In genomic region chr1:119143716-119144115, GRCh38 we compare ENCODE assay signal across 26 cellular contexts.
"Had no signal": no experiment of that assay in that cellular context is flagged by ENCODE, and none has a peak within 500 bp of the region (broad histone marks: within the 10 kb centered on the region; RNA-seq: fewer than 3 reads in every experiment).

No MANE protein-coding gene starts in this region.

- H3K4me3 ChIP-seq: dorsolateral prefrontal cortex, gastroesophageal sphincter, heart left ventricle, hepatocyte, left lung, prostate gland, right atrium auricular region, smooth muscle cell, stomach, thyroid gland, vagina had no signal

- H3K27ac ChIP-seq: dorsolateral prefrontal cortex, foreskin keratinocyte, gastroesophageal sphincter, heart left ventricle, hepatocyte, left lung, prostate gland, right atrium auricular region, stomach, thyroid gland, vagina had no signal

- DNase-seq: dorsolateral prefrontal cortex; effector CD4-positive, alpha-beta T cell; foreskin keratinocyte; heart left ventricle; kidney; left lung; mesendoderm; midbrain; naive thymus-derived CD8-positive, alpha-beta T cell; nephron progenitor cell; nucleus accumbens; stimulated activated CD4-positive, alpha-beta T cell treated with anti-CD3 and anti-CD28 coated beads, Interleukin-12 subunit alpha, Interleukin-12 subunit beta, amount 100 ng/mL, for 4 hours; stimulated activated CD4-positive, alpha-beta T cell treated with anti-CD3 and anti-CD28 coated beads, Interleukin-1b, Interleukin-23, amount 100 ng/mL, for 48 hours; stimulated activated CD4-positive, alpha-beta T cell treated with anti-CD3 and anti-CD28 coated beads, Interleukin-4, amount 100 ng/mL, for 1 hour; stimulated activated CD8-positive, alpha-beta memory T cell treated with anti-CD3 and anti-CD28 coated beads, Interleukin-4, amount 100 ng/mL, for 48 hours; stimulated activated naive CD4-positive, alpha-beta T cell treated with Interleukin-2 at 50 U/mL for 16 hours; stomach; thyroid gland; trophoblast cell had no signal

- H3K27me3 Mint-ChIP-seq: naive thymus-derived CD8-positive, alpha-beta T cell had no signal

- H3K9me3 Mint-ChIP-seq: naive thymus-derived CD8-positive, alpha-beta T cell had no signal

- H3K27me3 ChIP-seq: dorsolateral prefrontal cortex, foreskin keratinocyte, gastroesophageal sphincter, heart left ventricle, hepatocyte, left lung, right atrium auricular region, stomach, thyroid gland, vagina had no signal

- H3K4me3 Mint-ChIP-seq: naive thymus-derived CD8-positive, alpha-beta T cell; nephron progenitor cell had no signal

- H3K36me3 ChIP-seq: prostate gland, thyroid gland, vagina had no signal

- H3K9me3 ChIP-seq: gastroesophageal sphincter, heart left ventricle, left lung, prostate gland, right atrium auricular region, stomach, thyroid gland, vagina had no signal

- ATAC-seq: foreskin keratinocyte; gastroesophageal sphincter; heart left ventricle; left lung; naive thymus-derived CD8-positive, alpha-beta T cell; sciatic nerve had no signal

- H3K27ac Mint-ChIP-seq: nephron progenitor cell had no signal
